ENCODE assay signal across 8 cellular contexts in the genomic region with DNA sequence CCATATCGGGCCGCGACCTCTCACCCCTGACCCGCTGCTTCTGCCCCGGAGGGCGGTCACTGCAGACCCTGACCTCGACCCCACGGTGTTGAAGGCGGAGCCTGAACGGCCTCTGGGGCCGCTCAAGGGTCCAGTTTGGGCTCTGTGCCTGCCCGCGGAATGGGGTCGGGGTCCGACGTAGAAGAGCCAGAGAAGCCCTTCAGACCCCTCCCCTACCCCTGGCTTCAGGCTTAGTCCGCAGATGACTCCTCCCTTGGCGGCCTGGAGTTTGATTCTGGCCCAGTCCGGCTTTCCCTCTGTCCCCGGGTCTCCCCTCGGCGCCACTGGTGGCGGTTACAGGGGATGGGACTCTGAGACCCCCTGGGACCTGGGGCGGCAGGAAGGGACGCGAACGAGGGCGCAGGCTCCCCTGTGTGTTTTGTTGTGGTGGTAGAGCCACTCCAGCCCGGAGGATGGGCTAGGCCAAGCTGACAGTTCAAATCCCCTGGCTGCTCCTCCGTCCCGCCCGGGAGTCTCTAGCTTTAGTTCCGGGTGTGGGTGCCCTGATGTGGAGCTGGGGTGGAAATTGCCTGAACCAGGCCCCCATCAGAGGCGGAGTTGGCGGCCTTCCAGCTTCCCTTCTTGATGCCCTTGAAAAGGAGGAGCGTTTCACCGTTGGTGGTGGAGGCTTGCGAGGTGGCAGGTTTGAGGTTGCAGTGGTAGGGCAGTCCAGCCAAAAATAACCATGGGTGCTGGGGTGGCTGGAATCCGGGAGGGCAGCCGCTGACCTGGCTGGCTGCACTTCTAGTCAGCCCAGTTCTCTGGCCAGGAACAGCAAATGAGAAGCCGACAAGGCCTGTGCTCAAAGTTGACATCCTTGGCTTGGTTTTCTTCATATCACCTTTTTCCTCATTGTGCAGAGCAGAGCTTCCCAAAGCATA. TPM values are rescaled to one million over a fixed set of nuclear protein-coding genes. Genes with fewer than 3 reads are reported as not detected.
A peak's percentile ranks its signal among the peaks of the same experiment; 100 is the strongest.
DNase-seq lines count a peak whose midpoint lies in the region; ATAC-seq, FAIRE-seq and TF ChIP-seq lines count a peak whose summit lies in the region.

No MANE protein-coding gene starts in this region.

- H3K9me1 ChIP-seq in endothelial cell of umbilical vein (replicated peaks; ENCODE audit: control insufficient read depth, extremely low read depth, insufficient read depth, low read length) = no peaks in the 10 kb centered on the region

- CTCF ChIA-PET in AG04449 (lab: Yijun Ruan, JAX) = interaction anchor here (0.8 to 46.3 kb wide), 10 partner anchors 11 to 338 kb away, joined by 3 to 1672 read pairs (median 13); partner anchors contain the start of gene CSK
- CTCF ChIA-PET in endothelial cell of umbilical vein (lab: Charles Lee) = interaction anchor here (0.8 to 8.4 kb wide), 11 partner anchors 15 to 244 kb away, joined by 3 to 82 read pairs (median 3); partner anchors contain the start of genes ARID3B and UBL7

- peak overlapping the region; percentile 98 for H3K9ac ChIP-seq in endothelial cell of umbilical vein (replicated peaks; ENCODE audit: extremely low read depth, insufficient read depth, low read length)

- no peak for ATAC-seq in HG02763 (IDR thresholded peaks at IDR 0.05; ENCODE audit: unreplicated experiment)

- H3K4me3 ChIP-seq in AG04449 (ENCODE audit: low read depth, low read length) = peak overlapping the region; percentile 97
- peak overlapping the region; percentile 91 to 93 (median 93) for H3K4me3 ChIP-seq in endothelial cell of umbilical vein (replicated peaks in 1 of 3; ENCODE audit: insufficient read depth in 1 of 3, low read depth in 1 of 3, low read length in 3 of 3)

- intact Hi-C loops in endothelial cell of umbilical vein (cut with micrococcal nuclease) = no loop called here

- H3K4me1 ChIP-seq in endothelial cell of umbilical vein (ENCODE audit: control insufficient read depth, extremely low read depth, insufficient read depth, low read length) = peaks cover 9% of the 10 kb centered on the region

- POLR2A ChIA-PET in AG04449 (lab: Yijun Ruan, JAX) (interaction anchor here (0.9 to 3.3 kb wide), 7 partner anchors 9 to 232 kb away, joined by 3 to 22 read pairs (median 5); partner anchors contain the start of genes ARID3B and UBL7), endothelial cell of umbilical vein (lab: Charles Lee) (interaction anchor here (0.6 to 2.7 kb wide), 3 partner anchors 18 to 155 kb away, joined by 3 to 8 read pairs (median 3); partner anchors contain the start of gene ARID3B)

- H3K27me3 ChIP-seq in endothelial cell of umbilical vein (ENCODE audit: control insufficient read depth in 2 of 2, insufficient read depth in 2 of 2, low read length in 2 of 2) = no peaks in the 10 kb centered on the region

- peak overlapping the region; percentile 78 for H3K4me2 ChIP-seq in endothelial cell of umbilical vein (ENCODE audit: insufficient read depth, low read length)

- H3K9me3 ChIP-seq in endothelial cell of umbilical vein (replicated peaks; ENCODE audit: control insufficient read depth, insufficient read depth, low read length) = no peaks in the 10 kb centered on the region

- H3K36me3 ChIP-seq in endothelial cell of umbilical vein (ENCODE audit: control insufficient read depth in 2 of 2, extremely low read depth in 1 of 2, insufficient read depth in 2 of 2, low read length in 2 of 2) = peaks cover 6 to 20% of the 10 kb centered on the region in 2 experiments

- peak overlapping the region; percentile 88 for H3K27ac ChIP-seq in endothelial cell of umbilical vein (ENCODE audit: insufficient read depth, low read depth, low read length)

- FAIRE-seq in endothelial cell of umbilical vein (lab: Jason Lieb, UNC) = peak; percentile 76

- H2AFZ ChIP-seq in endothelial cell of umbilical vein (ENCODE audit: low read depth, low read length) = peak overlapping the region; percentile 31

- peaks cover 44% of the 10 kb centered on the region for H3K79me2 ChIP-seq in endothelial cell of umbilical vein (ENCODE audit: control insufficient read depth, insufficient read depth, low read length)

- BruUV-seq in endothelial cell of umbilical vein (replicated peaks; lab: Mats Ljungman, UMichigan) = TSS peak; percentile 43

- dilution Hi-C loops in endothelial cell of umbilical vein (cut with MboI; ENCODE audit: extremely low pct_ligation_motif_present, low sequenced_read_pairs) = no loop called here

- TF ChIP-seq POLR2A in endothelial cell of umbilical vein (IDR thresholded peaks at IDR 0.05; ENCODE audit: low read depth, low read length) = no peak

- H4K20me1 ChIP-seq in endothelial cell of umbilical vein (replicated peaks; ENCODE audit: control insufficient read depth, extremely low read depth, insufficient read depth, low read length) = peaks cover 6% of the 10 kb centered on the region

- TF ChIP-seq CTCF in AG04449 (IDR thresholded peaks at IDR 0.05; ENCODE audit: insufficient read depth, low read length, missing control alignments) (no peak), endothelial cell of umbilical vein (IDR thresholded peaks at IDR 0.05; ENCODE audit: extremely low read depth in 1 of 2, insufficient read depth in 1 of 2, low read depth in 1 of 2, low read length in 2 of 2) (no peak)

- DNase-seq in AG04449 (ENCODE audit: low read depth, low spot score) = no peak
- peak; percentile 44 for DNase-seq in GM19238 (ENCODE audit: insufficient read length, low spot score)
- peak; percentile 31 for DNase-seq in NCI-H2171 treated with DMSO at 0.1 percent for 48 hours (lab: John Stamatoyannopoulos, UW)
- peak; percentile 64 for DNase-seq in activated CD8-positive, alpha-beta memory T cell treated with anti-CD3 and anti-CD28 coated beads, Interleukin-2, amount 50 U/mL, for 4 hours
- peak; percentile 56 for DNase-seq in endothelial cell of umbilical vein (ENCODE audit: low read depth, low spot score)
- DNase-seq in mucosa of gallbladder (ENCODE audit: low spot score) = peak; percentile 83
- DNase-seq in stimulated activated CD8-positive, alpha-beta memory T cell treated with anti-CD3 and anti-CD28 coated beads, Interleukin-4, amount 100 ng/mL, for 24 hours (ENCODE audit: low read depth) = peak; percentile 53

TF ChIP-seq in endothelial cell of umbilical vein, 7 proteins besides CTCF, POLR2A, EP300 and RAD21:
- TF ChIP-seq POLR2AphosphoS5 (IDR thresholded peaks at IDR 0.05; ENCODE audit: insufficient read depth, low read depth, low read length) = peak; percentile 44
- TF ChIP-seq JUN (IDR thresholded peaks at IDR 0.05; ENCODE audit: borderline replicate concordance, insufficient read depth, insufficient read length, low read depth) = no peak
- TF ChIP-seq, protein P1, sequence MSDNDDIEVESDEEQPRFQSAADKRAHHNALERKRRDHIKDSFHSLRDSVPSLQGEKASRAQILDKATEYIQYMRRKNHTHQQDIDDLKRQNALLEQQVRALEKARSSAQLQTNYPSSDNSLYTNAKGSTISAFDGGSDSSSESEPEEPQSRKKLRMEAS (IDR thresholded peaks at IDR 0.05; ENCODE audit: insufficient read depth, insufficient read length) = no peak
- no peak for TF ChIP-seq GATA2 (IDR thresholded peaks at IDR 0.05; ENCODE audit: insufficient read depth, insufficient read length, low read depth, low read length)
- TF ChIP-seq EZH2 (IDR thresholded peaks at IDR 0.05; ENCODE audit: borderline replicate concordance, low read depth, low read length, severe bottlenecking) = no peak
- no peak for TF ChIP-seq FOS (IDR thresholded peaks at IDR 0.05; ENCODE audit: borderline replicate concordance, insufficient read depth, low read length)
- TF ChIP-seq MYC (IDR thresholded peaks at IDR 0.05; ENCODE audit: low read depth, low read length) = no peak

RNA-seq across cellular contexts. Expression of gene CLK3, which starts 0.6 kb away (rescaled TPM):
- 69.2 and 75.5 TPM in 2 replicates for total RNA-seq in endothelial cell of umbilical vein
- polyA plus RNA-seq in endothelial cell of umbilical vein = 97.9 and 121 TPM in 2 replicates
- 64.8 and 71.4 TPM in 2 replicates for polyA plus RNA-seq in endothelial cell of umbilical vein (2011; cell fraction: cytosol; rRNA removed)
- polyA plus RNA-seq in endothelial cell of umbilical vein (2011; cell fraction: nucleus; rRNA removed) = 248 and 285 TPM in 2 replicates
- polyA plus RNA-seq in endothelial cell of umbilical vein (2012) = 36.7 and 55.9 TPM in 2 replicates
- 112 and 115 TPM in 2 replicates for polyA minus RNA-seq in endothelial cell of umbilical vein
- 28.9 TPM for polyA minus RNA-seq in endothelial cell of umbilical vein (2011; cell fraction: cytosol; rRNA and poly(A)+ RNA removed)
- 110 and 160 TPM in 2 replicates for polyA minus RNA-seq in endothelial cell of umbilical vein (2011; cell fraction: nucleus; rRNA and poly(A)+ RNA removed)
- total RNA-seq in mucosa of gallbladder = 95.0 TPM
